In genomic region chr21:46028547-46029200, GRCh38 we compare ENCODE assay signal across 2 cellular contexts.
TF ChIP-seq lines count a peak whose summit lies in the region.

No MANE protein-coding gene starts in this region.

TF ChIP-seq in SK-N-SH treated with all-trans-retinoic acid at 6 μM for 48 hours, 23 proteins besides CTCF, POLR2A, EP300 and RAD21 (continued from another document):
- TF ChIP-seq CSRNP3 (CRISPR knock-in tag; IDR thresholded peaks at IDR 0.05) (no peak), PATZ1 (CRISPR knock-in tag; IDR thresholded peaks at IDR 0.05; ENCODE audit: borderline replicate concordance) (no peak), PPARA (CRISPR knock-in tag; IDR thresholded peaks at IDR 0.05; ENCODE audit: borderline replicate concordance) (no peak), TOX (CRISPR knock-in tag; IDR thresholded peaks at IDR 0.05; ENCODE audit: borderline replicate concordance) (no peak), OSR1 (CRISPR knock-in tag; IDR thresholded peaks at IDR 0.05) (no peak), ZFP30 (CRISPR knock-in tag; IDR thresholded peaks at IDR 0.05) (no peak), ZFP3 (CRISPR knock-in tag; IDR thresholded peaks at IDR 0.05) (no peak), ZNF565 (CRISPR knock-in tag; conservative IDR thresholded peaks at IDR 0.05; ENCODE audit: low read depth) (no peak), GLIS3 (CRISPR knock-in tag; IDR thresholded peaks at IDR 0.05) (no peak), RARB (CRISPR knock-in tag; IDR thresholded peaks at IDR 0.05) (no peak), TSHZ2 (CRISPR knock-in tag; IDR thresholded peaks at IDR 0.05) (no peak)

TF ChIP-seq in SK-N-SH, 30 proteins besides CTCF, POLR2A, EP300 and RAD21 (continued from another document):
- no peak for TF ChIP-seq CHD2 (IDR thresholded peaks at IDR 0.05; ENCODE audit: low read length, partially characterized antibody)
- no peak for TF ChIP-seq EZH2phosphoT487 (IDR thresholded peaks at IDR 0.05; ENCODE audit: borderline replicate concordance, low read depth)
- no peak for TF ChIP-seq NRF1 (IDR thresholded peaks at IDR 0.05; ENCODE audit: low read depth, low read length)
- TF ChIP-seq MAX (IDR thresholded peaks at IDR 0.05; ENCODE audit: low read depth), result no peak
- no peak for TF ChIP-seq TAF1 (IDR thresholded peaks at IDR 0.05; ENCODE audit: borderline replicate concordance, low read depth, low read length)
- TF ChIP-seq ELF1 (IDR thresholded peaks at IDR 0.05), result no peak
- no peak for TF ChIP-seq PBX3 (IDR thresholded peaks at IDR 0.05)
TF ChIP-seq in SK-N-SH: peak in this region for 0.
